Comparison of ENCODE assay signal across 2 cellular contexts in the genomic region with DNA sequence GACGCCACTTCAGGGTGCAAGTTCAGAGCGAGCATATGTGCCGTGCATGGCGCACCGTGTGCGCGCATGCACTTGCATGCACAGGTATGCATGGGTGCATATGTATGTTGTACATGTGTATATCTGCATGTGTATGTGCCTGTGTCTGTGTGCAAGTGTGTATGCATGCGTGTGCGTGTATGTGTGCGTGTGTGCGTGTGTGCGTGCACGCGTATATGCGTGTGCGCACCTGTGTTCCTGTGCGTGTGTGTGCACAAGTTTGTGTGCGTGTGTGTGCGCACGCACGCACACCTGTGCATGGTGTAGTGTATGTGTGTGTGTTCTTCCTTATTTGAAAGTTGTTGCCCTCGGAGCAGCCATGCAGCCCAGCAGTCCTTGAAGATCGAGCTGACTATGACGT.
TF ChIP-seq lines count a peak whose summit lies in the region.

No MANE protein-coding gene starts in this region.

TF ChIP-seq in HepG2, 621 proteins besides CTCF, POLR2A, EP300 and RAD21:
- TF ChIP-seq, protein P1, sequence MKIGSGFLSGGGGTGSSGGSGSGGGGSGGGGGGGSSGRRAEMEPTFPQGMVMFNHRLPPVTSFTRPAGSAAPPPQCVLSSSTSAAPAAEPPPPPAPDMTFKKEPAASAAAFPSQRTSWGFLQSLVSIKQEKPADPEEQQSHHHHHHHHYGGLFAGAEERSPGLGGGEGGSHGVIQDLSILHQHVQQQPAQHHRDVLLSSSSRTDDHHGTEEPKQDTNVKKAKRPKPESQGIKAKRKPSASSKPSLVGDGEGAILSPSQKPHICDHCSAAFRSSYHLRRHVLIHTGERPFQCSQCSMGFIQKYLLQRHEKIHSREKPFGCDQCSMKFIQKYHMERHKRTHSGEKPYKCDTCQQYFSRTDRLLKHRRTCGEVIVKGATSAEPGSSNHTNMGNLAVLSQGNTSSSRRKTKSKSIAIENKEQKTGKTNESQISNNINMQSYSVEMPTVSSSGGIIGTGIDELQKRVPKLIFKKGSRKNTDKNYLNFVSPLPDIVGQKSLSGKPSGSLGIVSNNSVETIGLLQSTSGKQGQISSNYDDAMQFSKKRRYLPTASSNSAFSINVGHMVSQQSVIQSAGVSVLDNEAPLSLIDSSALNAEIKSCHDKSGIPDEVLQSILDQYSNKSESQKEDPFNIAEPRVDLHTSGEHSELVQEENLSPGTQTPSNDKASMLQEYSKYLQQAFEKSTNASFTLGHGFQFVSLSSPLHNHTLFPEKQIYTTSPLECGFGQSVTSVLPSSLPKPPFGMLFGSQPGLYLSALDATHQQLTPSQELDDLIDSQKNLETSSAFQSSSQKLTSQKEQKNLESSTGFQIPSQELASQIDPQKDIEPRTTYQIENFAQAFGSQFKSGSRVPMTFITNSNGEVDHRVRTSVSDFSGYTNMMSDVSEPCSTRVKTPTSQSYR (CRISPR knock-in tag; IDR thresholded peaks at IDR 0.05; ENCODE audit: borderline replicate concordance): no peak
- peak; percentile 23 for TF ChIP-seq AGO2 (optimal IDR thresholded peaks at IDR 0.05; ENCODE audit: low read depth, low read length)
TF ChIP-seq in HepG2: peak in this region for 1.

TF ChIP-seq in GM12878, 131 proteins besides CTCF, POLR2A, EP300 and RAD21 (continued from another document):
- no peak for TF ChIP-seq SREBF2 (IDR thresholded peaks at IDR 0.05; ENCODE audit: low read length)
- TF ChIP-seq, protein P2, sequence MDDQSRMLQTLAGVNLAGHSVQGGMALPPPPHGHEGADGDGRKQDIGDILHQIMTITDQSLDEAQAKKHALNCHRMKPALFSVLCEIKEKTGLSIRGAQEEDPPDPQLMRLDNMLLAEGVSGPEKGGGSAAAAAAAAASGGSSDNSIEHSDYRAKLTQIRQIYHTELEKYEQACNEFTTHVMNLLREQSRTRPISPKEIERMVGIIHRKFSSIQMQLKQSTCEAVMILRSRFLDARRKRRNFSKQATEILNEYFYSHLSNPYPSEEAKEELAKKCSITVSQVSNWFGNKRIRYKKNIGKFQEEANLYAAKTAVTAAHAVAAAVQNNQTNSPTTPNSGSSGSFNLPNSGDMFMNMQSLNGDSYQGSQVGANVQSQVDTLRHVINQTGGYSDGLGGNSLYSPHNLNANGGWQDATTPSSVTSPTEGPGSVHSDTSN (IDR thresholded peaks at IDR 0.05; ENCODE audit: insufficient replicate concordance, low read depth, low read length): peak; percentile 31
- TF ChIP-seq, protein P3, sequence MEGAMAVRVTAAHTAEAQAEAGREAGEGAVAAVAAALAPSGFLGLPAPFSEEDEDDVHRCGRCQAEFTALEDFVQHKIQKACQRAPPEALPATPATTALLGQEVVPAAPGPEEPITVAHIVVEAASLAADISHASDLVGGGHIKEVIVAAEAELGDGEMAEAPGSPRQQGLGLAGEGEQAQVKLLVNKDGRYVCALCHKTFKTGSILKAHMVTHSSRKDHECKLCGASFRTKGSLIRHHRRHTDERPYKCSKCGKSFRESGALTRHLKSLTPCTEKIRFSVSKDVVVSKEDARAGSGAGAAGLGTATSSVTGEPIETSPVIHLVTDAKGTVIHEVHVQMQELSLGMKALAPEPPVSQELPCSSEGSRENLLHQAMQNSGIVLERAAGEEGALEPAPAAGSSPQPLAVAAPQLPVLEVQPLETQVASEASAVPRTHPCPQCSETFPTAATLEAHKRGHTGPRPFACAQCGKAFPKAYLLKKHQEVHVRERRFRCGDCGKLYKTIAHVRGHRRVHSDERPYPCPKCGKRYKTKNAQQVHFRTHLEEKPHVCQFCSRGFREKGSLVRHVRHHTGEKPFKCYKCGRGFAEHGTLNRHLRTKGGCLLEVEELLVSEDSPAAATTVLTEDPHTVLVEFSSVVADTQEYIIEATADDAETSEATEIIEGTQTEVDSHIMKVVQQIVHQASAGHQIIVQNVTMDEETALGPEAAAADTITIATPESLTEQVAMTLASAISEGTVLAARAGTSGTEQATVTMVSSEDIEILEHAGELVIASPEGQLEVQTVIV (IDR thresholded peaks at IDR 0.05; ENCODE audit: borderline replicate concordance, partially characterized antibody): no peak
